ENCODE assay signal across 40 cellular contexts in genomic region chr2:14355102-14355501, GRCh38.
"Had no signal": no experiment of that assay in that cellular context is flagged by ENCODE, and none has a peak within 500 bp of the region (broad histone marks: within the 10 kb centered on the region; RNA-seq: fewer than 3 reads in every experiment).

No MANE protein-coding gene starts in this region.

- H3K4me1 Mint-ChIP-seq: activated naive CD4-positive, alpha-beta T cell treated with anti-CD3 and anti-CD28 coated beads, Interleukin-2, amount 10 ng/mL, durations not matched to agents 7 days and 5 days; activated naive CD4-positive, alpha-beta T cell treated with anti-CD3 and anti-CD28 coated beads, Interleukin-2, amount 50 U/mL, for 24 hours; activated naive CD8-positive, alpha-beta T cell treated with anti-CD3 and anti-CD28 coated beads for 36 hours; activated naive CD8-positive, alpha-beta T cell treated with anti-CD3 and anti-CD28 coated beads, Interleukin-2, amount 10 ng/mL, durations not matched to agents 7 days and 5 days; activated naive CD8-positive, alpha-beta T cell treated with anti-CD3 and anti-CD28 coated beads, Interleukin-2, amount 50 U/mL, for 24 hours; activated T-helper 17 cell treated with anti-CD3 and anti-CD28 coated beads, Interleukin-2, amount 50 U/mL, for 72 hours; brain; central memory CD8-positive, alpha-beta T cell had no signal

- ATAC-seq: activated naive CD4-positive, alpha-beta T cell treated with anti-CD3 and anti-CD28 coated beads, Interleukin-2, amount 50 U/mL, for 72 hours; activated naive CD8-positive, alpha-beta T cell treated with anti-CD3 and anti-CD28 coated beads, Interleukin-2, amount 50 U/mL, for 24 hours; activated T-cell treated with anti-CD3 and anti-CD28 coated beads, Interleukin-2, amount 50 U/mL, for 4 hours; activated T-cell treated with anti-CD3 and anti-CD28 coated beads, Interleukin-2, amount 50 U/mL, for 72 hours; activated T-helper 17 cell treated with anti-CD3 and anti-CD28 coated beads, Interleukin-2, amount 50 U/mL, for 72 hours; body of pancreas had no signal

- H3K27me3 ChIP-seq: adrenal gland, ascending aorta, body of pancreas, brain microvascular endothelial cell, breast epithelium, cardiac muscle cell had no signal

- H3K4me1 ChIP-seq: adrenal gland, ascending aorta, body of pancreas, breast epithelium had no signal

- H3K4me3 Mint-ChIP-seq: activated naive CD4-positive, alpha-beta T cell treated with anti-CD3 and anti-CD28 coated beads for 36 hours; activated naive CD4-positive, alpha-beta T cell treated with anti-CD3 and anti-CD28 coated beads, Interleukin-2, amount 10 ng/mL, durations not matched to agents 7 days and 5 days; activated naive CD4-positive, alpha-beta T cell treated with anti-CD3 and anti-CD28 coated beads, Interleukin-2, amount 50 U/mL, for 24 hours; activated naive CD8-positive, alpha-beta T cell; activated naive CD8-positive, alpha-beta T cell treated with anti-CD3 and anti-CD28 coated beads for 36 hours; activated naive CD8-positive, alpha-beta T cell treated with anti-CD3 and anti-CD28 coated beads, Interleukin-2, amount 10 ng/mL, durations not matched to agents 7 days and 5 days; activated naive CD8-positive, alpha-beta T cell treated with anti-CD3 and anti-CD28 coated beads, Interleukin-2, amount 50 U/mL, for 24 hours; activated T-cell treated with anti-CD3 and anti-CD28 coated beads, Interleukin-2, amount 50 U/mL, for 24 hours; activated T-cell treated with anti-CD3 and anti-CD28 coated beads, Interleukin-2, amount 50 U/mL, for 4 hours; activated T-cell treated with anti-CD3 and anti-CD28 coated beads, Interleukin-2, amount 50 U/mL, for 72 hours; activated T-helper 1 cell treated with anti-CD3 and anti-CD28 coated beads, Interleukin-12 subunit alpha, Interleukin-12 subunit beta, Interleukin-2, Interleukin-4 antibody, amounts not matched to agents 30 ng/mL and 10 ng/mL and 1 ng/mL, durations not matched to agents 14 hours and 24 hours and 36 hours; activated T-helper 17 cell treated with anti-CD3 and anti-CD28 coated beads, Interleukin-2, amount 50 U/mL, for 72 hours; brain; central memory CD8-positive, alpha-beta T cell had no signal

- FAIRE-seq: astrocyte, bronchial epithelial cell had no signal

- H3K9me3 ChIP-seq: adrenal gland, ascending aorta, body of pancreas, breast epithelium had no signal

- H3K4me3 ChIP-seq: adrenal gland, ascending aorta, body of pancreas, breast epithelium, cardiac muscle cell had no signal

- DNase-seq: activated effector memory CD4-positive, alpha-beta T cell treated with anti-CD3 and anti-CD28 coated beads, Interleukin-2, amount 50 U/mL, for 16 hours; activated effector memory CD4-positive, alpha-beta T cell treated with Interleukin-2 at 50 U/mL for 16 hours; activated gamma-delta T cell; activated gamma-delta T cell treated with Interleukin-2 at 50 U/mL for 16 hours; activated naive CD4-positive, alpha-beta T cell; activated naive CD4-positive, alpha-beta T cell treated with anti-CD3 and anti-CD28 coated beads for 36 hours; activated naive CD4-positive, alpha-beta T cell treated with anti-CD3 and anti-CD28 coated beads, Interleukin-2, amount 10 ng/mL, durations not matched to agents 7 days and 5 days; activated naive CD4-positive, alpha-beta T cell treated with anti-CD3 and anti-CD28 coated beads, Interleukin-2, amount 50 U/mL, for 16 hours; activated naive CD4-positive, alpha-beta T cell treated with Interleukin-2 at 50 U/mL for 16 hours; activated naive CD8-positive, alpha-beta T cell treated with anti-CD3 and anti-CD28 coated beads for 36 hours; activated naive CD8-positive, alpha-beta T cell treated with anti-CD3 and anti-CD28 coated beads, Interleukin-2, amount 10 ng/mL, durations not matched to agents 7 days and 5 days; activated naive CD8-positive, alpha-beta T cell treated with anti-CD3 and anti-CD28 coated beads, Interleukin-2, amount 50 U/mL, for 24 hours; activated T-cell treated with anti-CD3 and anti-CD28 coated beads, Interleukin-2, amount 50 U/mL, for 1 hour; activated T-cell treated with anti-CD3 and anti-CD28 coated beads, Interleukin-2, amount 50 U/mL, for 24 hours; activated T-cell treated with anti-CD3 and anti-CD28 coated beads, Interleukin-2, amount 50 U/mL, for 4 hours; activated T-cell treated with anti-CD3 and anti-CD28 coated beads, Interleukin-2, amount 50 U/mL, for 48 hours; activated T-cell treated with anti-CD3 and anti-CD28 coated beads, Interleukin-2, amount 50 U/mL, for 72 hours; adrenal gland; amniotic stem cell; amygdala; anterior cingulate cortex; aorta; body of pancreas; brain microvascular endothelial cell; caudate nucleus; central memory CD4-positive, alpha-beta T cell; cerebellar nuclear complex had no signal

- H3K27ac Mint-ChIP-seq: activated naive CD4-positive, alpha-beta T cell treated with anti-CD3 and anti-CD28 coated beads for 36 hours; activated naive CD4-positive, alpha-beta T cell treated with anti-CD3 and anti-CD28 coated beads, Interleukin-2, amount 10 ng/mL, durations not matched to agents 7 days and 5 days; activated naive CD4-positive, alpha-beta T cell treated with anti-CD3 and anti-CD28 coated beads, Interleukin-2, amount 50 U/mL, for 24 hours; activated naive CD4-positive, alpha-beta T cell treated with anti-CD3 and anti-CD28 coated beads, Interleukin-2, amount 50 U/mL, for 72 hours; activated naive CD8-positive, alpha-beta T cell; activated naive CD8-positive, alpha-beta T cell treated with anti-CD3 and anti-CD28 coated beads for 36 hours; activated naive CD8-positive, alpha-beta T cell treated with anti-CD3 and anti-CD28 coated beads, Interleukin-2, amount 10 ng/mL, durations not matched to agents 7 days and 5 days; activated naive CD8-positive, alpha-beta T cell treated with anti-CD3 and anti-CD28 coated beads, Interleukin-2, amount 50 U/mL, for 24 hours; activated T-cell treated with anti-CD3 and anti-CD28 coated beads, Interleukin-2, amount 50 U/mL, for 24 hours; activated T-cell treated with anti-CD3 and anti-CD28 coated beads, Interleukin-2, amount 50 U/mL, for 72 hours; activated T-helper 1 cell treated with anti-CD3 and anti-CD28 coated beads, Interleukin-12 subunit alpha, Interleukin-12 subunit beta, Interleukin-2, Interleukin-4 antibody, amounts not matched to agents 30 ng/mL and 10 ng/mL and 1 ng/mL, durations not matched to agents 14 hours and 24 hours and 36 hours; activated T-helper 17 cell treated with anti-CD3 and anti-CD28 coated beads, Interleukin-2, amount 50 U/mL, for 72 hours; activated T-helper 2 cell treated with anti-CD3 and anti-CD28 coated beads, Interferon-gamma antibody, Interleukin-2, Interleukin-4, amounts not matched to agents 10 μg/mL and 5 μg/mL and 100 μg/mL, durations not matched to agents 14 hours and 24 hours and 36 hours; brain had no signal

- H3K27me3 Mint-ChIP-seq: activated naive CD4-positive, alpha-beta T cell treated with anti-CD3 and anti-CD28 coated beads, Interleukin-2, amount 10 ng/mL, durations not matched to agents 7 days and 5 days; activated naive CD4-positive, alpha-beta T cell treated with anti-CD3 and anti-CD28 coated beads, Interleukin-2, amount 50 U/mL, for 24 hours; activated naive CD8-positive, alpha-beta T cell; activated naive CD8-positive, alpha-beta T cell treated with anti-CD3 and anti-CD28 coated beads for 36 hours; activated naive CD8-positive, alpha-beta T cell treated with anti-CD3 and anti-CD28 coated beads, Interleukin-2, amount 10 ng/mL, durations not matched to agents 7 days and 5 days; activated naive CD8-positive, alpha-beta T cell treated with anti-CD3 and anti-CD28 coated beads, Interleukin-2, amount 50 U/mL, for 24 hours; activated T-cell treated with anti-CD3 and anti-CD28 coated beads, Interleukin-2, amount 50 U/mL, for 24 hours; activated T-helper 17 cell treated with anti-CD3 and anti-CD28 coated beads, Interleukin-2, amount 50 U/mL, for 72 hours; central memory CD8-positive, alpha-beta T cell had no signal

- H3K36me3 Mint-ChIP-seq: activated naive CD4-positive, alpha-beta T cell treated with anti-CD3 and anti-CD28 coated beads, Interleukin-2, amount 10 ng/mL, durations not matched to agents 7 days and 5 days; activated naive CD4-positive, alpha-beta T cell treated with anti-CD3 and anti-CD28 coated beads, Interleukin-2, amount 50 U/mL, for 24 hours; activated naive CD4-positive, alpha-beta T cell treated with anti-CD3 and anti-CD28 coated beads, Interleukin-2, amount 50 U/mL, for 72 hours; activated naive CD8-positive, alpha-beta T cell; activated naive CD8-positive, alpha-beta T cell treated with anti-CD3 and anti-CD28 coated beads for 36 hours; activated naive CD8-positive, alpha-beta T cell treated with anti-CD3 and anti-CD28 coated beads, Interleukin-2, amount 10 ng/mL, durations not matched to agents 7 days and 5 days; brain had no signal

- H3K36me3 ChIP-seq: adrenal gland, ascending aorta, brain microvascular endothelial cell, breast epithelium, cardiac muscle cell had no signal

- H3K9me3 Mint-ChIP-seq: activated T-helper 1 cell treated with anti-CD3 and anti-CD28 coated beads, Interleukin-12 subunit alpha, Interleukin-12 subunit beta, Interleukin-2, Interleukin-4 antibody, amounts not matched to agents 30 ng/mL and 10 ng/mL and 1 ng/mL, durations not matched to agents 14 hours and 24 hours and 36 hours had no signal

- H3K27ac ChIP-seq: adrenal gland, ascending aorta, body of pancreas, brain microvascular endothelial cell, breast epithelium, cardiac muscle cell had no signal
